19 cellular contexts compared by ENCODE assay signal in genomic region chr2:225534697-225535096, GRCh38.
DNase-seq lines count a peak whose midpoint lies in the region; ATAC-seq and TF ChIP-seq lines count a peak whose summit lies in the region.
"Had no signal": no experiment of that assay in that cellular context is flagged by ENCODE, and none has a peak within 500 bp of the region (broad histone marks: within the 10 kb centered on the region; RNA-seq: fewer than 3 reads in every experiment).

No MANE protein-coding gene starts in this region.

- no peak overlapping the region for H3K4me3 ChIP-seq in AG09309 (ENCODE audit: control insufficient read depth, low read depth, low read length)
- H3K4me3 ChIP-seq: BLaER1, SJSA1 had no signal

- H3K27ac Mint-ChIP-seq in nephron: peak overlapping the region; percentile 3 to 21 (median 16)
- no peak overlapping the region for H3K27ac Mint-ChIP-seq in activated CD4-positive, alpha-beta T cell treated with anti-CD3 and anti-CD28 coated beads, Interleukin-2, amount 10 ng/mL, durations not matched to agents 24 days and 14 days
- H3K27ac Mint-ChIP-seq in activated CD4-positive, alpha-beta T cell treated with anti-CD3 and anti-CD28 coated beads for 36 hours: no peak overlapping the region
- H3K27ac Mint-ChIP-seq: CD8-positive, alpha-beta memory T cell; HFFc6 had no signal

- H3K36me3 Mint-ChIP-seq in nephron (ENCODE audit: low read depth): no peaks in the 10 kb centered on the region
- no peaks in the 10 kb centered on the region for H3K36me3 Mint-ChIP-seq in activated CD4-positive, alpha-beta T cell treated with anti-CD3 and anti-CD28 coated beads, Interleukin-2, amount 10 ng/mL, durations not matched to agents 24 days and 14 days (ENCODE audit: low read depth)
- H3K36me3 Mint-ChIP-seq in activated CD4-positive, alpha-beta T cell treated with anti-CD3 and anti-CD28 coated beads for 36 hours (ENCODE audit: low read depth): no peaks in the 10 kb centered on the region
- H3K36me3 Mint-ChIP-seq: CD8-positive, alpha-beta memory T cell had no signal

- H3K27me3 Mint-ChIP-seq in nephron (ENCODE audit: low read depth): no peaks in the 10 kb centered on the region
- no peaks in the 10 kb centered on the region for H3K27me3 Mint-ChIP-seq in activated CD4-positive, alpha-beta T cell treated with anti-CD3 and anti-CD28 coated beads, Interleukin-2, amount 10 ng/mL, durations not matched to agents 24 days and 14 days
- H3K27me3 Mint-ChIP-seq in activated CD4-positive, alpha-beta T cell treated with anti-CD3 and anti-CD28 coated beads for 36 hours: peaks cover 9% of the 10 kb centered on the region

- H3K4me1 Mint-ChIP-seq in nephron: peaks cover 36% of the 10 kb centered on the region
- H3K4me1 Mint-ChIP-seq in activated CD4-positive, alpha-beta T cell treated with anti-CD3 and anti-CD28 coated beads, Interleukin-2, amount 10 ng/mL, durations not matched to agents 24 days and 14 days: no peaks in the 10 kb centered on the region
- H3K4me1 Mint-ChIP-seq in activated CD4-positive, alpha-beta T cell treated with anti-CD3 and anti-CD28 coated beads for 36 hours: no peaks in the 10 kb centered on the region
- H3K4me1 Mint-ChIP-seq: CD8-positive, alpha-beta memory T cell had no signal

- peak; percentile 99 for ATAC-seq in esophagus mucosa
- ATAC-seq in activated CD4-positive, alpha-beta T cell treated with anti-CD3 and anti-CD28 coated beads for 36 hours: no peak

- CTCF ChIA-PET in activated CD4-positive, alpha-beta T cell treated with anti-CD3 and anti-CD28 coated beads for 36 hours (lab: Charles Lee): no interaction called here

- no peak overlapping the region for H3K4me3 Mint-ChIP-seq in nephron
- no peak overlapping the region for H3K4me3 Mint-ChIP-seq in activated CD4-positive, alpha-beta T cell treated with anti-CD3 and anti-CD28 coated beads, Interleukin-2, amount 10 ng/mL, durations not matched to agents 24 days and 14 days
- H3K4me3 Mint-ChIP-seq in activated CD4-positive, alpha-beta T cell treated with anti-CD3 and anti-CD28 coated beads for 36 hours: no peak overlapping the region
- H3K4me3 Mint-ChIP-seq: CD8-positive, alpha-beta memory T cell; HFFc6 had no signal

- intact Hi-C loops in activated CD4-positive, alpha-beta T cell treated with anti-CD3 and anti-CD28 coated beads, Interleukin-2, amount 10 ng/mL, durations not matched to agents 24 days and 14 days (cut with micrococcal nuclease): no loop called here
- intact Hi-C loops in activated CD4-positive, alpha-beta T cell treated with anti-CD3 and anti-CD28 coated beads for 36 hours (cut with DNase I, micrococcal nuclease): no loop called here

- TF ChIP-seq CTCF in AG09309 (IDR thresholded peaks at IDR 0.05; ENCODE audit: control insufficient read depth, insufficient read depth, low read depth, low read length, missing control alignments) (no peak), nephron (IDR thresholded peaks at IDR 0.05; ENCODE audit: unreplicated experiment in 3 of 3) (no peak)

- POLR2A ChIA-PET in activated CD4-positive, alpha-beta T cell treated with anti-CD3 and anti-CD28 coated beads for 36 hours (lab: Charles Lee): no interaction called here

- H3K9me3 Mint-ChIP-seq in nephron: peaks cover under 1% of the 10 kb centered on the region
- no peaks in the 10 kb centered on the region for H3K9me3 Mint-ChIP-seq in activated CD4-positive, alpha-beta T cell treated with anti-CD3 and anti-CD28 coated beads, Interleukin-2, amount 10 ng/mL, durations not matched to agents 24 days and 14 days
- no peaks in the 10 kb centered on the region for H3K9me3 Mint-ChIP-seq in activated CD4-positive, alpha-beta T cell treated with anti-CD3 and anti-CD28 coated beads for 36 hours (ENCODE audit: low read depth)
- H3K9me3 Mint-ChIP-seq: HFFc6 had no signal

- peak; percentile 7 for DNase-seq in AG09309 (ENCODE audit: low read depth)
- peak; percentile 17 for DNase-seq in HPDE6-E6E7 (ENCODE audit: extremely low spot score)
- DNase-seq in ecto neural progenitor cell (ENCODE audit: low spot score): no peak
- DNase-seq in activated CD4-positive, alpha-beta T cell treated with anti-CD3 and anti-CD28 coated beads, Interleukin-2, amount 10 ng/mL, durations not matched to agents 24 days and 14 days: no peak
- no peak for DNase-seq in activated CD4-positive, alpha-beta T cell treated with anti-CD3 and anti-CD28 coated beads for 36 hours
- DNase-seq in HuH-7.5 (ENCODE audit: low spot score): no peak
- DNase-seq: 8988T; CD8-positive, alpha-beta memory T cell; DND-41; HFFc6; NCI-H187 treated with DMSO at 0.1 percent for 48 hours; NCI-H2171; NCI-H446; NK-92 treated with Interleukin-12 subunit alpha and Interleukin-12 subunit beta, amount 100 ng/mL, for 24 hours; RPMI8226 had no signal

Comparison
In these comparisons a context has a peak if more than half of its experiments do, and no peak if none do; other contexts are left out.
1. DNase-seq: peak in AG09309 (single experiment) and HPDE6-E6E7 (single experiment); none in ecto neural progenitor cell (single experiment), activated CD4-positive, alpha-beta T cell treated with anti-CD3 and anti-CD28 coated beads, Interleukin-2, amount 10 ng/mL, durations not matched to agents 24 days and 14 days (single experiment), activated CD4-positive, alpha-beta T cell treated with anti-CD3 and anti-CD28 coated beads for 36 hours (single experiment) and HuH-7.5 (single experiment).
2. H3K27ac Mint-ChIP-seq: peak in nephron (3 of 3); none in activated CD4-positive, alpha-beta T cell treated with anti-CD3 and anti-CD28 coated beads, Interleukin-2, amount 10 ng/mL, durations not matched to agents 24 days and 14 days (single experiment) and activated CD4-positive, alpha-beta T cell treated with anti-CD3 and anti-CD28 coated beads for 36 hours (single experiment).